Comparison of ENCODE assay signal across 1 cellular context in genomic region chr7:113698556-113699220, GRCh38.
TF ChIP-seq lines count a peak whose summit lies in the region.

No MANE protein-coding gene starts in this region.

TF ChIP-seq in HEK293, 187 proteins besides CTCF, POLR2A, EP300 and RAD21 (continued from another document):
- TF ChIP-seq PRDM10 (tag by site-specific recombination; IDR thresholded peaks at IDR 0.05) (no peak), ZNF654 (tag by site-specific recombination; IDR thresholded peaks at IDR 0.05; ENCODE audit: low read depth) (peak; percentile 67)
